Comparison of ENCODE assay signal across 29 cellular contexts in genomic region chr7:108164946-108165345, GRCh38. TPM values are rescaled to one million over a fixed set of nuclear protein-coding genes. Genes with fewer than 3 reads are reported as not detected.
DNase-seq lines count a peak whose midpoint lies in the region; ATAC-seq, FAIRE-seq and TF ChIP-seq lines count a peak whose summit lies in the region.
"Had no signal": no experiment of that assay in that cellular context is flagged by ENCODE, and none has a peak within 500 bp of the region (broad histone marks: within the 10 kb centered on the region; RNA-seq: fewer than 3 reads in every experiment).

No MANE protein-coding gene starts in this region.

- no peak overlapping the region for H2AFZ ChIP-seq in GM12878 (ENCODE audit: control insufficient read depth, low read depth, low read length)
- H2AFZ ChIP-seq: GM23248 had no signal

- POLR2A ChIA-PET in GM12878 (lab: Charles Lee), result no interaction called here

- peaks cover 2% of the 10 kb centered on the region for H3K27me3 Mint-ChIP-seq in endothelial cell (ENCODE audit: unreplicated experiment)
- H3K27me3 Mint-ChIP-seq in neural crest cell (ENCODE audit: low read depth), result no peaks in the 10 kb centered on the region
- H3K27me3 Mint-ChIP-seq in natural killer cell (ENCODE audit: low read depth in 2 of 2), result peaks cover 0 to 6% of the 10 kb centered on the region in 2 donors

- H3K4me3 Mint-ChIP-seq in endothelial cell (ENCODE audit: unreplicated experiment) (no peak overlapping the region), neural crest cell (no peak overlapping the region), natural killer cell (no peak overlapping the region)
- H3K4me3 Mint-ChIP-seq: CD8-positive, alpha-beta T cell; HFFc6 had no signal

- H3K9me3 ChIP-seq in BE2C (no peaks in the 10 kb centered on the region), GM12878 (replicated peaks; ENCODE audit: control insufficient read depth, insufficient read depth, low read length) (no peaks in the 10 kb centered on the region), SJCRH30 (replicated peaks) (no peaks in the 10 kb centered on the region)
- H3K9me3 ChIP-seq: Caco-2 had no signal

- H3K27ac Mint-ChIP-seq in endothelial cell (ENCODE audit: unreplicated experiment), result no peak overlapping the region
- no peak overlapping the region for H3K27ac Mint-ChIP-seq in neural crest cell (ENCODE audit: unreplicated experiment)
- H3K27ac Mint-ChIP-seq in natural killer cell, result no peak overlapping the region
- H3K27ac Mint-ChIP-seq: CD8-positive, alpha-beta T cell; HFFc6 had no signal

- no peak for FAIRE-seq in GM12878 (lab: Jason Lieb, UNC)
- FAIRE-seq: GM18507, HTR-8/SVneo had no signal

- H3K9ac ChIP-seq in GM12878 (ENCODE audit: control insufficient read depth, insufficient read depth, low read length), result no peak overlapping the region
- H3K9ac ChIP-seq: GM23248, KMS-11 had no signal

- 30% methylated on average over 6 of the region's 6 CpGs for WGBS in GM12878 (ENCODE audit: insufficient coverage, insufficient replicate concordance, low lambda C conversion rate, missing lambda C conversion rate)

- TF ChIP-seq CTCF in BE2C (IDR thresholded peaks at IDR 0.05; ENCODE audit: low read depth, low read length), result peak; percentile 14
- TF ChIP-seq CTCF in GM12878 (IDR thresholded peaks at IDR 0.05 in 2 of 3, conservative IDR thresholded peaks at IDR 0.05 in 1 of 3; ENCODE audit: control insufficient read depth in 2 of 3, extremely low read depth in 1 of 3, insufficient read depth in 1 of 3, low read depth in 3 of 3, low read length in 3 of 3), result no peak
- TF ChIP-seq CTCF in endothelial cell (IDR thresholded peaks at IDR 0.05; ENCODE audit: unreplicated experiment), result peak; percentile 44
- TF ChIP-seq CTCF in neural crest cell (conservative IDR thresholded peaks at IDR 0.05), result peak; percentile 35
- no peak for TF ChIP-seq CTCF in natural killer cell (IDR thresholded peaks at IDR 0.05)

- RAD21 ChIA-PET in GM12878 (lab: Charles Lee; ENCODE audit: unreplicated experiment), result no interaction called here

- H3K27me3 ChIP-seq in BE2C, result no peaks in the 10 kb centered on the region
- no peaks in the 10 kb centered on the region; a peak in 1 of 4 replicates for H3K27me3 ChIP-seq in GM12878 (replicated peaks in 1 of 2; ENCODE audit: control insufficient read depth in 2 of 2, insufficient read depth in 2 of 2, low read length in 1 of 2)
- no peaks in the 10 kb centered on the region for H3K27me3 ChIP-seq in SJCRH30

- H3K4me3 ChIP-seq in BE2C (ENCODE audit: low read depth, low read length) (no peak overlapping the region), GM12878 (no peak overlapping the region), SJCRH30 (no peak overlapping the region)
- H3K4me3 ChIP-seq: GM23248 had no signal

- H3K79me2 ChIP-seq in GM12878 (ENCODE audit: control insufficient read depth, insufficient read depth, low read length), result no peaks in the 10 kb centered on the region

- peaks cover 2% of the 10 kb centered on the region for H3K36me3 ChIP-seq in BE2C
- no peaks in the 10 kb centered on the region for H3K36me3 ChIP-seq in GM12878 (ENCODE audit: control insufficient read depth in 2 of 2, insufficient read depth in 2 of 2, low read length in 1 of 2)
- H3K36me3 ChIP-seq in SJCRH30, result no peaks in the 10 kb centered on the region

- BruUV-seq in GM12878 (replicated peaks; lab: Mats Ljungman, UMichigan), result no TSS peak

- H3K36me3 Mint-ChIP-seq in endothelial cell (ENCODE audit: low read depth, unreplicated experiment) (no peaks in the 10 kb centered on the region), neural crest cell (ENCODE audit: low read depth) (no peaks in the 10 kb centered on the region), natural killer cell (no peaks in the 10 kb centered on the region)
- H3K36me3 Mint-ChIP-seq: CD8-positive, alpha-beta T cell had no signal

- H3K4me1 Mint-ChIP-seq in endothelial cell (ENCODE audit: unreplicated experiment) (no peaks in the 10 kb centered on the region), neural crest cell (no peaks in the 10 kb centered on the region), natural killer cell (no peaks in the 10 kb centered on the region)

- intact Hi-C loops in GM12878 (cut with micrococcal nuclease; ENCODE audit: unreplicated experiment), result no loop called here
- intact Hi-C loops in natural killer cell (cut with micrococcal nuclease), result no loop called here

- in situ Hi-C loops in GM12878 (cut with MboI), result no loop called here

- CTCF ChIA-PET in GM12878 (lab: Yijun Ruan, JAX), result interaction anchor here (1.0 to 1.3 kb wide), 3 partner anchors 8 to 19 kb away, joined by 3 to 4 read pairs (median 3); no protein-coding TSS in a partner anchor

- no peaks in the 10 kb centered on the region for H3K4me1 ChIP-seq in BE2C
- H3K4me1 ChIP-seq in GM12878 (ENCODE audit: control insufficient read depth, insufficient read depth, low read length), result no peaks in the 10 kb centered on the region
- H3K4me1 ChIP-seq in SJCRH30, result no peaks in the 10 kb centered on the region
- H3K4me1 ChIP-seq: Caco-2 had no signal

- peak; percentile 22; the same call in 1 of the 3 replicates for ATAC-seq in GM12878
- no peak for ATAC-seq in natural killer cell
- ATAC-seq in HG02610 (IDR thresholded peaks at IDR 0.05; ENCODE audit: unreplicated experiment), result no peak
- ATAC-seq: CD8-positive, alpha-beta T cell had no signal

- TF ChIP-seq EP300 in GM12878 (IDR thresholded peaks at IDR 0.05; ENCODE audit: borderline replicate concordance in 1 of 2, control insufficient read depth in 1 of 2, low read depth in 2 of 2, low read length in 2 of 2), result no peak

- H4K20me1 ChIP-seq in GM12878 (ENCODE audit: control insufficient read depth, insufficient read depth), result no peaks in the 10 kb centered on the region

- H3K9me3 Mint-ChIP-seq in endothelial cell (ENCODE audit: unreplicated experiment) (no peaks in the 10 kb centered on the region), neural crest cell (peaks cover 4% of the 10 kb centered on the region), natural killer cell (no peaks in the 10 kb centered on the region)
- H3K9me3 Mint-ChIP-seq: CD8-positive, alpha-beta T cell; HFFc6 had no signal

- SMC1A ChIA-PET in GM12878 (lab: Charles Lee; ENCODE audit: uncharacterized antibody, unreplicated experiment), result interaction anchor here (1.2 to 1.8 kb wide), 2 partner anchors 9 to 19 kb away, joined by 4 to 6 read pairs; no protein-coding TSS in a partner anchor

- no peak for TF ChIP-seq POLR2A in GM12878 (IDR thresholded peaks at IDR 0.05; ENCODE audit: low read depth, low read length)

- no peak overlapping the region for H3K4me2 ChIP-seq in GM12878 (ENCODE audit: control insufficient read depth, insufficient read depth)
- H3K4me2 ChIP-seq: KMS-11 had no signal

- H3K27ac ChIP-seq in GM12878 (ENCODE audit: control insufficient read depth, insufficient read depth) (no peak overlapping the region), SJCRH30 (no peak overlapping the region)
- H3K27ac ChIP-seq: C4-2B, GM23248, KMS-11 had no signal

- no peak for TF ChIP-seq RAD21 in GM12878 (IDR thresholded peaks at IDR 0.05; ENCODE audit: insufficient read depth, low read depth, low read length)

- DNase-seq in BE2C (no peak), GM12878 (ENCODE audit: low read depth, low spot score) (no peak), endothelial cell (ENCODE audit: low spot score) (no peak), neural crest cell (ENCODE audit: low read depth, low spot score) (no peak), natural killer cell (no peak), SJCRH30 (no peak)
- DNase-seq in stimulated activated CD4-positive, alpha-beta T cell treated with anti-CD3 and anti-CD28 coated beads, Interleukin-4, amount 100 ng/mL, for 1 hour, result no peak
- DNase-seq: CD8-positive, alpha-beta T cell; DND-41; GM23248; H7; HFFc6; MM.1S; NCI-H1417; NCI-H187; NCI-H2081 treated with DMSO at 0.1 percent for 48 hours; NCI-H2171; NCI-H226; NCI-H510A; NCI-H69; Right ventricle myocardium superior; RPMI8226; SW 1271 had no signal

RNA-seq across cellular contexts. Expression of gene LAMB4, which starts 34.8 kb away (rescaled TPM):
- polyA plus RNA-seq in BE2C (2012; ENCODE audit: insufficient read depth, insufficient read length, low read depth), result 0.80 TPM
- 0.79 and 1.2 TPM in 2 replicates for total RNA-seq in GM12878 (2013; cell fraction: nucleolus; rRNA removed)
- 0.05 and 0.06 TPM in 2 replicates for total RNA-seq in GM12878 (2014; rRNA removed)
- total RNA-seq in GM12878 (2014; rRNA removed; fragmentation: Illumina TruSeq; extraction: Trizol), result not detected in 2 replicates
- not detected in 2 replicates for total RNA-seq in GM12878 (2021)
- not detected for polyA plus RNA-seq in GM12878 (2011; ENCODE audit: low read depth)
- 0.04 and 0.12 TPM in 2 replicates for polyA plus RNA-seq in GM12878 (2011; rRNA removed)
- polyA plus RNA-seq in GM12878 (2011; cell fraction: cytosol; rRNA removed), result 0.09 and 0.10 TPM in 2 replicates
- polyA plus RNA-seq in GM12878 (2011; cell fraction: nucleus; rRNA removed), result 0.10 and 0.30 TPM in 2 replicates
- not detected in 2 replicates for polyA plus RNA-seq in GM12878 (2012)
- polyA plus RNA-seq in GM12878 (2014; fragmentation: Illumina TruSeq; extraction: Trizol), result not detected in 2 replicates
- not detected for polyA plus RNA-seq in GM12878 (2014; fragmentation: Nextera tagmentation; extraction: Ambion mirVana)
- not detected in 2 replicates for polyA plus RNA-seq in GM12878 (2014; rRNA removed)
- not detected for polyA plus RNA-seq in GM12878 (2016; fragmentation: Nextera tagmentation; extraction: Ambion mirVana)
- 0.10 and 0.15 TPM in 2 replicates for polyA minus RNA-seq in GM12878 (2011; rRNA and poly(A)+ RNA removed)
- polyA minus RNA-seq in GM12878 (2011; cell fraction: cytosol; rRNA and poly(A)+ RNA removed), result not detected in 2 replicates
- polyA minus RNA-seq in GM12878 (2011; cell fraction: nucleus; rRNA and poly(A)+ RNA removed), result 0.24 TPM in 1 of 2 replicates, not detected in the other
- total RNA-seq in endothelial cell (ENCODE audit: unreplicated experiment), result 1.1 TPM
- total RNA-seq in neural crest cell, result 0.11 and 0.16 TPM in 2 replicates
- not detected for total RNA-seq in natural killer cell
- total RNA-seq in SJCRH30 (2014; rRNA removed; shearing (Covaris generic)), result not detected in 2 replicates
- total RNA-seq: GM23248, H7 had no signal

Comparison
In these comparisons a context has a peak if more than half of its experiments do, and no peak if none do; other contexts are left out.
1. CTCF ChIP-seq: peak in BE2C (single experiment), endothelial cell (single experiment) and neural crest cell (single experiment); none in GM12878 (0 of 3) and natural killer cell (single experiment).